1 cellular context compared by ENCODE assay signal in the genomic region with DNA sequence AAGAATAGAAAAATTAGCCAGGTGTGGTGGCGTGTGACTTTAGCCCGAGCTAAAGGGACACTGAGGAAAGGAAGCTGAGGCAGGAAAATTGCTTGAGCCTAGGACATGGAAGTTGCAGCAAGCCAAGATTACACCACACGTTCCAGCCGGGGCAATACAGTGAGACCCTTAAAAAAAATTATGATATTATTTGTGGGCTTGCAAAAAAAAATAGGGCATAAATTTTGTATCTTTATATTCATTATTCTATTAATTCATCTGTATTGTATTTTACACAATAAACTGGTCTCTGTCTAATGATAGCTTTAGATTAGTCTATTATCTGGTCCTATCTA.
TF ChIP-seq lines count a peak whose summit lies in the region.

No MANE protein-coding gene starts in this region.

TF ChIP-seq in endothelial cell of umbilical vein, 7 proteins besides CTCF, POLR2A, EP300 and RAD21:
- no peak for TF ChIP-seq POLR2AphosphoS5 (IDR thresholded peaks at IDR 0.05; ENCODE audit: insufficient read depth, low read depth, low read length)
- TF ChIP-seq FOS (IDR thresholded peaks at IDR 0.05; ENCODE audit: borderline replicate concordance, insufficient read depth, low read length): no peak
- TF ChIP-seq MYC (IDR thresholded peaks at IDR 0.05; ENCODE audit: low read depth, low read length): no peak
- TF ChIP-seq GATA2 (IDR thresholded peaks at IDR 0.05; ENCODE audit: insufficient read depth, insufficient read length, low read depth, low read length): no peak
- TF ChIP-seq JUN (IDR thresholded peaks at IDR 0.05; ENCODE audit: borderline replicate concordance, insufficient read depth, insufficient read length, low read depth): no peak
- TF ChIP-seq EZH2 (IDR thresholded peaks at IDR 0.05; ENCODE audit: borderline replicate concordance, low read depth, low read length, severe bottlenecking): no peak
- TF ChIP-seq, protein P1, sequence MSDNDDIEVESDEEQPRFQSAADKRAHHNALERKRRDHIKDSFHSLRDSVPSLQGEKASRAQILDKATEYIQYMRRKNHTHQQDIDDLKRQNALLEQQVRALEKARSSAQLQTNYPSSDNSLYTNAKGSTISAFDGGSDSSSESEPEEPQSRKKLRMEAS (IDR thresholded peaks at IDR 0.05; ENCODE audit: insufficient read depth, insufficient read length): no peak
